Comparison of ENCODE assay signal across 1 cellular context in the genomic region with DNA sequence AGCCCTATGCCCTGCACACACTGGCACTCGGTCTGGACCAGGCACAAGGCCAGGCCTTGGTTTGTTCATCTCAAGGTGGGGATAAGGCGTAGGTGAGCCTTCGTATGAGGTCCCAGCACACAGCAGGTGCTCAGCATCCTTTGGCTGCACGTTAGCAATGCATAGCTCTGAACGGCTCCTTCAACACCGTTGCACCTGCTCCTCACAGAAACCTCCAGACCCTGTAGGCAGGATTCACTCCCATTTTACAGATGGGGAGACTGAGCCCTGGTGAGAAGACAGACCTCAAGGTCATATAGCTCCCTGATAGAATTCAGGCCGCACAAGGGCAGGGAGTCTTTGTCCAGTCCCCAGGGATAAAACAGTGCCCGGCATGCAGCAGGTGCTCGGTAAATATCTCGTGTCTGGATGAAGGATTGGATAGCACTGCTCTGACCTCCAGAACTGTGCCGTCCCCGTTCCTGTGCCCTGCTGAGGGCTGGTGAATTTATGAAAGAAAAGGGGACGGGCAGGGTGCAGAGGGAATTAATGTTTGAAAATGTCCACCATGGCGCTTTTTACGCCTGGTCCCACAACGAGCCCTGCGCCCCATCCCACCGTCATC.
TF ChIP-seq lines count a peak whose summit lies in the region.

No MANE protein-coding gene starts in this region.

TF ChIP-seq in K562, 482 proteins besides CTCF, POLR2A, EP300 and RAD21 (continued from another document):
- TF ChIP-seq ESRRA (IDR thresholded peaks at IDR 0.05; ENCODE audit: borderline replicate concordance, low read depth) = peak; percentile 69
